ENCODE assay signal across 11 cellular contexts in genomic region chr1:91871994-91872393, GRCh38. TPM values are rescaled to one million over a fixed set of nuclear protein-coding genes. Genes with fewer than 3 reads are reported as not detected.
DNase-seq lines count a peak whose midpoint lies in the region; ATAC-seq and TF ChIP-seq lines count a peak whose summit lies in the region.
"Had no signal": no experiment of that assay in that cellular context is flagged by ENCODE, and none has a peak within 500 bp of the region (broad histone marks: within the 10 kb centered on the region; RNA-seq: fewer than 3 reads in every experiment).

No MANE protein-coding gene starts in this region.

- no peak for TF ChIP-seq CTCF in astrocyte of the spinal cord (IDR thresholded peaks at IDR 0.05; ENCODE audit: low read depth, low read length)

- intact Hi-C loops in left ventricle myocardium superior (cut with micrococcal nuclease) (no loop called here), Right ventricle myocardium inferior (cut with DNase I) (no loop called here)

- H3K4me3 ChIP-seq in astrocyte of the spinal cord (ENCODE audit: low read depth, low read length) (no peak overlapping the region), HAP-1 (no peak overlapping the region)

- no peaks in the 10 kb centered on the region for H3K27me3 ChIP-seq in HAP-1 (ENCODE audit: low read depth)

- no peaks in the 10 kb centered on the region for H3K36me3 ChIP-seq in HAP-1 (replicated peaks)

- ATAC-seq in left ventricle myocardium superior (peak; percentile 39), Right ventricle myocardium inferior (no peak), HG03378 (IDR thresholded peaks at IDR 0.05; ENCODE audit: unreplicated experiment) (no peak), HG03442 (IDR thresholded peaks at IDR 0.05; ENCODE audit: unreplicated experiment) (no peak)

- in situ Hi-C loops in astrocyte of the spinal cord (cut with HindIII; ENCODE audit: low sequenced_read_pairs), result no loop called here
- in situ Hi-C loops in HAP-1 (cut with MboI; ENCODE audit: low sequenced_read_pairs), result no loop called here

- DNase-seq in left ventricle myocardium superior, result no peak
- DNase-seq in Right ventricle myocardium inferior (ENCODE audit: missing footprints), result no peak
- DNase-seq in astrocyte of the spinal cord (ENCODE audit: low read depth, low spot score), result peak; percentile 29
- peak; percentile 11 for DNase-seq in kidney tubule cell (ENCODE audit: low spot score)
- no peak for DNase-seq in AG08395 (ENCODE audit: low spot score)
- no peak for DNase-seq in HAP-1 (ENCODE audit: low spot score in 2 of 2)
- DNase-seq: activated CD4-positive, alpha-beta T cell treated with anti-CD3 and anti-CD28 coated beads, Interleukin-2, amount 50 U/mL, for 1 hour; hippocampal formation; NCI-H2171 treated with DMSO at 0.1 percent for 48 hours had no signal

- no peaks in the 10 kb centered on the region for H3K9me3 ChIP-seq in HAP-1

- H3K4me1 ChIP-seq in HAP-1, result peaks cover 2% of the 10 kb centered on the region

RNA-seq across cellular contexts. Expression of gene TGFBR3, which starts 14.0 kb away (rescaled TPM):
- 26.2 TPM for total RNA-seq in left ventricle myocardium superior
- total RNA-seq in Right ventricle myocardium inferior, result 36.3 TPM

Comparison
In these comparisons a context has a peak if more than half of its experiments do, and no peak if none do; other contexts are left out.
1. DNase-seq: peak in astrocyte of the spinal cord (single experiment) and kidney tubule cell (single experiment); none in left ventricle myocardium superior (single experiment), Right ventricle myocardium inferior (single experiment), AG08395 (single experiment) and HAP-1 (0 of 2).